ENCODE assay signal across 16 cellular contexts in genomic region chr7:1053816-1054370, GRCh38. TPM values are rescaled to one million over a fixed set of nuclear protein-coding genes. Genes with fewer than 3 reads are reported as not detected.
DNase-seq lines count a peak whose midpoint lies in the region; ATAC-seq and TF ChIP-seq lines count a peak whose summit lies in the region.
"Had no signal": no experiment of that assay in that cellular context is flagged by ENCODE, and none has a peak within 500 bp of the region (broad histone marks: within the 10 kb centered on the region; RNA-seq: fewer than 3 reads in every experiment).

No MANE protein-coding gene starts in this region.

- ATAC-seq in CD4-positive, alpha-beta T cell (ENCODE audit: poor library complexity): no peak
- ATAC-seq in WTC11 (no peak), GM18498 (IDR thresholded peaks at IDR 0.05; ENCODE audit: unreplicated experiment) (no peak), HG02798 (IDR thresholded peaks at IDR 0.05; ENCODE audit: poor library complexity, unreplicated experiment) (no peak), GM19328 (IDR thresholded peaks at IDR 0.05; ENCODE audit: unreplicated experiment) (no peak)

- CTCF ChIA-PET in CD4-positive, alpha-beta T cell (lab: Charles Lee): interaction anchor here (1.0 to 1.5 kb wide), 2 partner anchors 9 to 61 kb away, joined by 3 to 4 read pairs; partner anchors contain the start of gene GPR146
- CTCF ChIA-PET in WTC11 (lab: Charles Lee): interaction anchor here (1.1 to 1.8 kb wide), 4 partner anchors 9 to 123 kb away, joined by 3 to 12 read pairs (median 8); partner anchors contain the start of gene GPR146

- H3K27me3 ChIP-seq in CD4-positive, alpha-beta T cell (ENCODE audit: control insufficient read depth, insufficient read depth, low read length): no peaks in the 10 kb centered on the region
- H3K27me3 ChIP-seq in layer of hippocampus (ENCODE audit: control insufficient read depth, insufficient read depth, low read length): no peaks in the 10 kb centered on the region

- H3K36me3 Mint-ChIP-seq in CD4-positive, alpha-beta T cell (ENCODE audit: low read depth): peaks cover 20% of the 10 kb centered on the region
- H3K36me3 Mint-ChIP-seq in WTC11: no peaks in the 10 kb centered on the region

- no peak for DNase-seq in CD4-positive, alpha-beta T cell
- DNase-seq in WTC11 (ENCODE audit: low spot score): no peak
- no peak for DNase-seq in effector CD4-positive, alpha-beta T cell
- DNase-seq: activated CD4-positive, alpha-beta memory T cell treated with anti-CD3 and anti-CD28 coated beads for 36 hours; Karpas-422; NCI-H1436; NCI-H510A treated with DMSO at 0.1 percent for 48 hours; small intestine; stimulated activated naive CD4-positive, alpha-beta T cell treated with Interleukin-2 at 50 U/mL for 16 hours had no signal

- no peaks in the 10 kb centered on the region for H3K27me3 Mint-ChIP-seq in CD4-positive, alpha-beta T cell
- no peaks in the 10 kb centered on the region for H3K27me3 Mint-ChIP-seq in WTC11 (ENCODE audit: low read depth)
- H3K27me3 Mint-ChIP-seq: activated CD4-positive, alpha-beta memory T cell treated with anti-CD3 and anti-CD28 coated beads for 36 hours had no signal

- POLR2A ChIA-PET in CD4-positive, alpha-beta T cell (lab: Charles Lee): interaction anchor here (0.9 to 1.8 kb wide), 2 partner anchors 10 to 84 kb away, joined by 3 to 6 read pairs; partner anchors contain the start of gene GPR146
- POLR2A ChIA-PET in WTC11 (lab: Charles Lee): no interaction called here

- no peaks in the 10 kb centered on the region for H3K9me3 ChIP-seq in CD4-positive, alpha-beta T cell (ENCODE audit: control insufficient read depth, low read length)

- intact Hi-C loops in CD4-positive, alpha-beta T cell (cut with DNase I, micrococcal nuclease): no loop called here

- no peak overlapping the region for H3K4me3 ChIP-seq in skin epidermis

- no peak overlapping the region for H3K27ac ChIP-seq in CD4-positive, alpha-beta T cell (ENCODE audit: low read depth, low read length)
- H3K27ac ChIP-seq in layer of hippocampus (ENCODE audit: low read depth, low read length): peak overlapping the region; percentile 90
- H3K27ac ChIP-seq in skin epidermis: peak overlapping the region in 11 of 21 experiments; percentile 1 to 85 (median 53)
- H3K27ac ChIP-seq: epithelial cell of prostate had no signal

- H3K4me1 Mint-ChIP-seq in CD4-positive, alpha-beta T cell (ENCODE audit: low read depth): peaks cover 47% of the 10 kb centered on the region
- peaks cover 18% of the 10 kb centered on the region for H3K4me1 Mint-ChIP-seq in WTC11

- peak overlapping the region; percentile 75 for H3K4me3 Mint-ChIP-seq in CD4-positive, alpha-beta T cell
- H3K4me3 Mint-ChIP-seq in WTC11: no peak overlapping the region
- H3K4me3 Mint-ChIP-seq: activated CD4-positive, alpha-beta memory T cell treated with anti-CD3 and anti-CD28 coated beads for 36 hours; activated T-helper 1 cell treated with anti-CD3 and anti-CD28 coated beads, Interleukin-12 subunit alpha, Interleukin-12 subunit beta, Interleukin-2, Interleukin-4 antibody, amounts not matched to agents 30 ng/mL and 10 ng/mL and 1 ng/mL, durations not matched to agents 14 hours and 24 hours and 36 hours had no signal

- no peak for TF ChIP-seq CTCF in CD4-positive, alpha-beta T cell (IDR thresholded peaks at IDR 0.05)
- TF ChIP-seq CTCF in WTC11 (IDR thresholded peaks at IDR 0.05): no peak

- H3K9me3 Mint-ChIP-seq in CD4-positive, alpha-beta T cell: no peaks in the 10 kb centered on the region
- no peaks in the 10 kb centered on the region for H3K9me3 Mint-ChIP-seq in WTC11
- H3K9me3 Mint-ChIP-seq: activated CD4-positive, alpha-beta memory T cell treated with anti-CD3 and anti-CD28 coated beads for 36 hours; activated T-helper 1 cell treated with anti-CD3 and anti-CD28 coated beads, Interleukin-12 subunit alpha, Interleukin-12 subunit beta, Interleukin-2, Interleukin-4 antibody, amounts not matched to agents 30 ng/mL and 10 ng/mL and 1 ng/mL, durations not matched to agents 14 hours and 24 hours and 36 hours had no signal

- peak overlapping the region; percentile 86 for H3K27ac Mint-ChIP-seq in CD4-positive, alpha-beta T cell
- H3K27ac Mint-ChIP-seq in WTC11: peak overlapping the region; percentile 81
- H3K27ac Mint-ChIP-seq: activated CD4-positive, alpha-beta memory T cell treated with anti-CD3 and anti-CD28 coated beads for 36 hours; activated T-helper 1 cell treated with anti-CD3 and anti-CD28 coated beads, Interleukin-12 subunit alpha, Interleukin-12 subunit beta, Interleukin-2, Interleukin-4 antibody, amounts not matched to agents 30 ng/mL and 10 ng/mL and 1 ng/mL, durations not matched to agents 14 hours and 24 hours and 36 hours had no signal

TF ChIP-seq in WTC11, 78 proteins besides CTCF, POLR2A, EP300 and RAD21 (continues in another document):
- TF ChIP-seq, protein P1, sequence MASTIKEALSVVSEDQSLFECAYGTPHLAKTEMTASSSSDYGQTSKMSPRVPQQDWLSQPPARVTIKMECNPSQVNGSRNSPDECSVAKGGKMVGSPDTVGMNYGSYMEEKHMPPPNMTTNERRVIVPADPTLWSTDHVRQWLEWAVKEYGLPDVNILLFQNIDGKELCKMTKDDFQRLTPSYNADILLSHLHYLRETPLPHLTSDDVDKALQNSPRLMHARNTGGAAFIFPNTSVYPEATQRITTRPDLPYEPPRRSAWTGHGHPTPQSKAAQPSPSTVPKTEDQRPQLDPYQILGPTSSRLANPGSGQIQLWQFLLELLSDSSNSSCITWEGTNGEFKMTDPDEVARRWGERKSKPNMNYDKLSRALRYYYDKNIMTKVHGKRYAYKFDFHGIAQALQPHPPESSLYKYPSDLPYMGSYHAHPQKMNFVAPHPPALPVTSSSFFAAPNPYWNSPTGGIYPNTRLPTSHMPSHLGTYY (CRISPR knock-in tag; IDR thresholded peaks at IDR 0.05): no peak
- TF ChIP-seq ZNF219 (CRISPR knock-in tag; IDR thresholded peaks at IDR 0.05; ENCODE audit: borderline replicate concordance): no peak
- TF ChIP-seq, protein P2, sequence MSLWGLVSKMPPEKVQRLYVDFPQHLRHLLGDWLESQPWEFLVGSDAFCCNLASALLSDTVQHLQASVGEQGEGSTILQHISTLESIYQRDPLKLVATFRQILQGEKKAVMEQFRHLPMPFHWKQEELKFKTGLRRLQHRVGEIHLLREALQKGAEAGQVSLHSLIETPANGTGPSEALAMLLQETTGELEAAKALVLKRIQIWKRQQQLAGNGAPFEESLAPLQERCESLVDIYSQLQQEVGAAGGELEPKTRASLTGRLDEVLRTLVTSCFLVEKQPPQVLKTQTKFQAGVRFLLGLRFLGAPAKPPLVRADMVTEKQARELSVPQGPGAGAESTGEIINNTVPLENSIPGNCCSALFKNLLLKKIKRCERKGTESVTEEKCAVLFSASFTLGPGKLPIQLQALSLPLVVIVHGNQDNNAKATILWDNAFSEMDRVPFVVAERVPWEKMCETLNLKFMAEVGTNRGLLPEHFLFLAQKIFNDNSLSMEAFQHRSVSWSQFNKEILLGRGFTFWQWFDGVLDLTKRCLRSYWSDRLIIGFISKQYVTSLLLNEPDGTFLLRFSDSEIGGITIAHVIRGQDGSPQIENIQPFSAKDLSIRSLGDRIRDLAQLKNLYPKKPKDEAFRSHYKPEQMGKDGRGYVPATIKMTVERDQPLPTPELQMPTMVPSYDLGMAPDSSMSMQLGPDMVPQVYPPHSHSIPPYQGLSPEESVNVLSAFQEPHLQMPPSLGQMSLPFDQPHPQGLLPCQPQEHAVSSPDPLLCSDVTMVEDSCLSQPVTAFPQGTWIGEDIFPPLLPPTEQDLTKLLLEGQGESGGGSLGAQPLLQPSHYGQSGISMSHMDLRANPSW (CRISPR knock-in tag; conservative IDR thresholded peaks at IDR 0.05; ENCODE audit: low read depth): no peak
- TF ChIP-seq, protein P3, sequence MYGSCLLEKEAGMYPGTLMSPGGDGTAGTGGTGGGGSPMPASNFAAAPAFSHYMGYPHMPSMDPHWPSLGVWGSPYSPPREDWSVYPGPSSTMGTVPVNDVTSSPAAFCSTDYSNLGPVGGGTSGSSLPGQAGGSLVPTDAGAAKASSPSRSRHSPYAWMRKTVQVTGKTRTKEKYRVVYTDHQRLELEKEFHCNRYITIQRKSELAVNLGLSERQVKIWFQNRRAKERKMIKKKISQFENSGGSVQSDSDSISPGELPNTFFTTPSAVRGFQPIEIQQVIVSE (CRISPR knock-in tag; IDR thresholded peaks at IDR 0.05; ENCODE audit: borderline replicate concordance): no peak
- TF ChIP-seq, protein P4, sequence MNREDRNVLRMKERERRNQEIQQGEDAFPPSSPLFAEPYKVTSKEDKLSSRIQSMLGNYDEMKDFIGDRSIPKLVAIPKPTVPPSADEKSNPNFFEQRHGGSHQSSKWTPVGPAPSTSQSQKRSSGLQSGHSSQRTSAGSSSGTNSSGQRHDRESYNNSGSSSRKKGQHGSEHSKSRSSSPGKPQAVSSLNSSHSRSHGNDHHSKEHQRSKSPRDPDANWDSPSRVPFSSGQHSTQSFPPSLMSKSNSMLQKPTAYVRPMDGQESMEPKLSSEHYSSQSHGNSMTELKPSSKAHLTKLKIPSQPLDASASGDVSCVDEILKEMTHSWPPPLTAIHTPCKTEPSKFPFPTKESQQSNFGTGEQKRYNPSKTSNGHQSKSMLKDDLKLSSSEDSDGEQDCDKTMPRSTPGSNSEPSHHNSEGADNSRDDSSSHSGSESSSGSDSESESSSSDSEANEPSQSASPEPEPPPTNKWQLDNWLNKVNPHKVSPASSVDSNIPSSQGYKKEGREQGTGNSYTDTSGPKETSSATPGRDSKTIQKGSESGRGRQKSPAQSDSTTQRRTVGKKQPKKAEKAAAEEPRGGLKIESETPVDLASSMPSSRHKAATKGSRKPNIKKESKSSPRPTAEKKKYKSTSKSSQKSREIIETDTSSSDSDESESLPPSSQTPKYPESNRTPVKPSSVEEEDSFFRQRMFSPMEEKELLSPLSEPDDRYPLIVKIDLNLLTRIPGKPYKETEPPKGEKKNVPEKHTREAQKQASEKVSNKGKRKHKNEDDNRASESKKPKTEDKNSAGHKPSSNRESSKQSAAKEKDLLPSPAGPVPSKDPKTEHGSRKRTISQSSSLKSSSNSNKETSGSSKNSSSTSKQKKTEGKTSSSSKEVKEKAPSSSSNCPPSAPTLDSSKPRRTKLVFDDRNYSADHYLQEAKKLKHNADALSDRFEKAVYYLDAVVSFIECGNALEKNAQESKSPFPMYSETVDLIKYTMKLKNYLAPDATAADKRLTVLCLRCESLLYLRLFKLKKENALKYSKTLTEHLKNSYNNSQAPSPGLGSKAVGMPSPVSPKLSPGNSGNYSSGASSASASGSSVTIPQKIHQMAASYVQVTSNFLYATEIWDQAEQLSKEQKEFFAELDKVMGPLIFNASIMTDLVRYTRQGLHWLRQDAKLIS (CRISPR knock-in tag; IDR thresholded peaks at IDR 0.05; ENCODE audit: borderline replicate concordance): no peak
- TF ChIP-seq NR1H2 (CRISPR knock-in tag; IDR thresholded peaks at IDR 0.05): no peak

RNA-seq across cellular contexts. Expression of gene GPR146, which starts 9.5 kb away (rescaled TPM):
- 10 to 100 TPM in 1 of 2 experiments, 1 to 10 TPM in 1; 9.9 to 13.7 TPM for total RNA-seq in CD4-positive, alpha-beta T cell
- total RNA-seq in WTC11 (2021): 0.87 to 1.1 TPM (median 0.92 TPM) in 3 replicates

RNA-seq across cellular contexts. Expression of gene GPER1, which starts 34.0 kb away (rescaled TPM):
- total RNA-seq in CD4-positive, alpha-beta T cell: not detected
- total RNA-seq in WTC11 (2021): 0.28 to 0.87 TPM (median 0.41 TPM) in 3 replicates
- total RNA-seq: activated T-helper 1 cell treated with anti-CD3 and anti-CD28 coated beads, Interleukin-12 subunit alpha, Interleukin-12 subunit beta, Interleukin-2, Interleukin-4 antibody, amounts not matched to agents 30 ng/mL and 10 ng/mL and 1 ng/mL, durations not matched to agents 14 hours and 24 hours and 36 hours had no signal
